Comparison of ENCODE assay signal across 21 cellular contexts in the genomic region with DNA sequence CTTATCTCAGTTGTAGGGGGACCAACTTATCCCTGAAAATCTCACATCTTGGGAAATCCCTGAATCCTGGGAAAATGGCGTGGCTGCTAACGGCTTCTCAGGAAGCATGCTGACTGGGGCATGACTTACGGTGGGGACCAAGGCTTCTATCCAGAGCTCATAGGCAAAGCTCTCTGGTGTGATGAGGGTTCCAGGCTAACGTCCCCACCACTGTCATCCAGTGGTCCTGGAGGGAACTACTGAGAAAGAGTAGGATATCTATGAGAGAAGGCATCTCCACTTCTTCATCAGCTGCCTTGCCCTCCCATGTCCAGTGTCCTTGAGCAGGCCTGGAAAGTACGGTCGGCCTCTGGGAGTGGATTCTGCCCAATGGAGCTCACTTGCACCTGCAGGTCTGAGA.
DNase-seq lines count a peak whose midpoint lies in the region; ATAC-seq and TF ChIP-seq lines count a peak whose summit lies in the region.
"Had no signal": no experiment of that assay in that cellular context is flagged by ENCODE, and none has a peak within 500 bp of the region (broad histone marks: within the 10 kb centered on the region; RNA-seq: fewer than 3 reads in every experiment).

No MANE protein-coding gene starts in this region.

- H3K4me3 ChIP-seq in coronary artery (no peak overlapping the region), body of pancreas (no peak overlapping the region)
- H3K4me3 ChIP-seq: A549; BLaER1 treated with 17β-estradiol and CSF1 and Interleukin-3, amounts not matched to agents 10 nM and 100 nM; GM12878 had no signal

- H3K9me3 ChIP-seq in body of pancreas: no peaks in the 10 kb centered on the region
- H3K9me3 ChIP-seq: A549; BLaER1 treated with 17β-estradiol and CSF1 and Interleukin-3, amounts not matched to agents 10 nM and 100 nM had no signal

- H3K4me1 ChIP-seq in body of pancreas: no peaks in the 10 kb centered on the region
- H3K4me1 ChIP-seq: A549; BLaER1 treated with 17β-estradiol and CSF1 and Interleukin-3, amounts not matched to agents 10 nM and 100 nM had no signal

- H3K4me3 Mint-ChIP-seq in osteocyte (ENCODE audit: unreplicated experiment): no peak overlapping the region
- H3K4me3 Mint-ChIP-seq: B cell; CD4-positive, alpha-beta T cell; CD8-positive, alpha-beta T cell had no signal

- TF ChIP-seq CTCF in coronary artery (IDR thresholded peaks at IDR 0.05): no peak
- no peak for TF ChIP-seq CTCF in osteocyte (IDR thresholded peaks at IDR 0.05)
- no peak for TF ChIP-seq CTCF in body of pancreas (IDR thresholded peaks at IDR 0.05)

- no peaks in the 10 kb centered on the region for H3K27me3 ChIP-seq in body of pancreas
- H3K27me3 ChIP-seq: BLaER1 treated with 17β-estradiol and CSF1 and Interleukin-3, amounts not matched to agents 10 nM and 100 nM had no signal

- no peaks in the 10 kb centered on the region for H3K9me3 Mint-ChIP-seq in osteocyte (ENCODE audit: unreplicated experiment)
- H3K9me3 Mint-ChIP-seq: CD4-positive, alpha-beta T cell; CD8-positive, alpha-beta T cell had no signal

- H3K27ac Mint-ChIP-seq in osteocyte (ENCODE audit: unreplicated experiment): no peak overlapping the region
- H3K27ac Mint-ChIP-seq: B cell; CD4-positive, alpha-beta T cell; CD8-positive, alpha-beta T cell had no signal

- 69 to 71% methylated on average over 6 of the region's 6 CpGs for WGBS in body of pancreas, 2 donors

- H3K27me3 Mint-ChIP-seq in osteocyte (ENCODE audit: unreplicated experiment): peaks cover 8% of the 10 kb centered on the region

- TF ChIP-seq POLR2A in body of pancreas (IDR thresholded peaks at IDR 0.05): no peak

- no peaks in the 10 kb centered on the region for H3K36me3 ChIP-seq in body of pancreas (replicated peaks in 1 of 2; ENCODE audit: insufficient read depth in 1 of 2, low read depth in 2 of 2)
- H3K36me3 ChIP-seq: BLaER1 treated with 17β-estradiol and CSF1 and Interleukin-3, amounts not matched to agents 10 nM and 100 nM had no signal

- H3K4me1 Mint-ChIP-seq in osteocyte (ENCODE audit: unreplicated experiment): no peaks in the 10 kb centered on the region
- H3K4me1 Mint-ChIP-seq: B cell had no signal

- H3K27ac ChIP-seq in coronary artery (no peak overlapping the region), body of pancreas (no peak overlapping the region)
- H3K27ac ChIP-seq: 22Rv1; A549; BLaER1 treated with 17β-estradiol and CSF1 and Interleukin-3, amounts not matched to agents 10 nM and 100 nM; C4-2B had no signal

- DNase-seq in coronary artery (ENCODE audit: low spot score) (peak; percentile 52), islet precursor cell (peak; percentile 24), osteocyte (ENCODE audit: extremely low spot score, unreplicated experiment) (peak; percentile 69), NCI-H2107 treated with DMSO at 0.1 percent for 48 hours (lab: John Stamatoyannopoulos, UW; ENCODE audit: unreplicated experiment) (no peak), body of pancreas (no peak)
- DNase-seq: AML-193; CD4-positive, alpha-beta T cell; CD8-positive, alpha-beta T cell; DMS 273 treated with DMSO at 0.1 percent for 48 hours; DMS153; DMS53; DMS79; DND-41; EL; GDM1 had no signal

- intact Hi-C loops in body of pancreas (cut with DNase I): no loop called here

- no peak for ATAC-seq in body of pancreas
- ATAC-seq: A549; CD8-positive, alpha-beta T cell; GM12878 had no signal

- no peaks in the 10 kb centered on the region for H3K36me3 Mint-ChIP-seq in osteocyte (ENCODE audit: unreplicated experiment)
- H3K36me3 Mint-ChIP-seq: CD8-positive, alpha-beta T cell had no signal

Comparison
In these comparisons a context has a peak if more than half of its experiments do, and no peak if none do; other contexts are left out.
1. DNase-seq: peak in coronary artery (single experiment), islet precursor cell (single experiment) and osteocyte (single experiment); none in NCI-H2107 treated with DMSO at 0.1 percent for 48 hours (single experiment) and body of pancreas (0 of 4).